ENCODE assay signal across 17 cellular contexts in the genomic region with DNA sequence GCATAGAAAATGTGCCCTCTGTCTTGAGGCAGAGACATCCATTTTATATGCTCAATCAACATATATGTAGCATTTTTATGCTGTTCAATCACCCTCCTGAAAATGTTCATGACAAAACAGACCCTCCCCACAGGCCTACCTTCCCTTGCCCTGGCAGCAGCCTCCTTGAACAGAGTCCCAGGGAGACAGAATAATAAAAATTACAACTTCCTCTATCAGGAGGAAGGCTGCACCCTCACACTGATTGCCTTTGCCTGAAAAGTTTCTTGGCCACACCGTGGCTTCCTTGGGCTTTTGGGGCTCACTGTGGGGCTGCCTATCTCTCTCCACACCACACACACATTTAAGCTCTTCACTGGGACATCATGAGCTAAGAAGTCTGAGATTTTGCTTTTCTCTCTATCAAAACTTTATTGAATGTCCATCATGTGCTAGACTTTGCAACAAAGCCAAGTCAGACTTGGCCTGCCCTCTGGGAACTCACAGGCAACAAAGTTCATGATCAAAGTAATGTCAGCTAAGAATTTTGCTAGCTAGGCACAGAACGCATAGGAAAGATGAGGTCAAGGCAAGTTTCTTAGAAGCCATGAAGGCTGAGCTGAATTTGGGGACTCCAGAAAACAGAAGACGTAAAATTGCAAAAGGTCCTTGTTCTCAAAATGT.
DNase-seq lines count a peak whose midpoint lies in the region; ATAC-seq lines count a peak whose summit lies in the region.
"Had no signal": no experiment of that assay in that cellular context is flagged by ENCODE, and none has a peak within 500 bp of the region (broad histone marks: within the 10 kb centered on the region; RNA-seq: fewer than 3 reads in every experiment).

No MANE protein-coding gene starts in this region.

- H2BK12ac ChIP-seq in neuronal stem cell (ENCODE audit: low read length), result no peak overlapping the region

- H3K4me3 ChIP-seq in Karpas-422 (ENCODE audit: low read length) (peak overlapping the region; percentile 28; the same call in 1 of the 2 replicates), neuronal stem cell (ENCODE audit: low read length in 2 of 2) (no peak overlapping the region)
- H3K4me3 ChIP-seq: GM23248 had no signal

- H3K4me2 ChIP-seq in Karpas-422 (ENCODE audit: low read depth, low read length, poor library complexity, severe bottlenecking), result peak overlapping the region; percentile 77
- no peak overlapping the region for H3K4me2 ChIP-seq in neuronal stem cell (ENCODE audit: insufficient read depth, low read length, poor library complexity, severe bottlenecking)
- H3K4me2 ChIP-seq: KMS-11, SK-N-SH had no signal

- no peak overlapping the region for H3K4me3 Mint-ChIP-seq in dendritic cell treated with granulocyte-macrophage colony-stimulating factor and Interleukin-4, amounts not matched to agents 40 ng/mL and 50 ng/mL, for 4 days
- H3K4me3 Mint-ChIP-seq: CD4-positive, alpha-beta T cell had no signal

- no peak overlapping the region for H2BK5ac ChIP-seq in neuronal stem cell (ENCODE audit: low read length)

- no peak overlapping the region for H2BK15ac ChIP-seq in neuronal stem cell (ENCODE audit: low read length)

- no peak overlapping the region for H3K4ac ChIP-seq in neuronal stem cell (ENCODE audit: low read length)

- peak overlapping the region; percentile 100 for H3K27ac ChIP-seq in Karpas-422 (ENCODE audit: low read length)
- H3K27ac ChIP-seq in neuronal stem cell (replicated peaks; ENCODE audit: low read length), result no peak overlapping the region
- H3K27ac ChIP-seq: GM23248, KMS-11 had no signal

- no peaks in the 10 kb centered on the region for H3K79me1 ChIP-seq in neuronal stem cell (ENCODE audit: low read depth, low read length)

- ATAC-seq in GM21723 (IDR thresholded peaks at IDR 0.05; ENCODE audit: unreplicated experiment) (no peak), HG02642 (IDR thresholded peaks at IDR 0.05; ENCODE audit: poor library complexity, unreplicated experiment) (no peak)
- ATAC-seq: HCT116 had no signal

- peaks cover 55% of the 10 kb centered on the region for H3K4me1 Mint-ChIP-seq in dendritic cell treated with granulocyte-macrophage colony-stimulating factor and Interleukin-4, amounts not matched to agents 40 ng/mL and 50 ng/mL, for 4 days (ENCODE audit: low read depth)

- no peak overlapping the region for H3K23ac ChIP-seq in neuronal stem cell (ENCODE audit: low read depth, low read length, poor library complexity)

- H3K27me3 Mint-ChIP-seq in dendritic cell treated with granulocyte-macrophage colony-stimulating factor and Interleukin-4, amounts not matched to agents 40 ng/mL and 50 ng/mL, for 4 days, result peaks cover 12% of the 10 kb centered on the region

- H3K4me1 ChIP-seq in Karpas-422 (ENCODE audit: low read length) (peaks cover 71% of the 10 kb centered on the region), neuronal stem cell (ENCODE audit: control insufficient read depth in 2 of 2, insufficient read depth in 1 of 2, low read depth in 1 of 2, low read length in 2 of 2) (peaks cover 3 to 6% of the 10 kb centered on the region in 2 donors)

- H3K9me3 Mint-ChIP-seq in dendritic cell treated with granulocyte-macrophage colony-stimulating factor and Interleukin-4, amounts not matched to agents 40 ng/mL and 50 ng/mL, for 4 days, result peaks cover 17% of the 10 kb centered on the region
- H3K9me3 Mint-ChIP-seq: CD4-positive, alpha-beta T cell had no signal

- H3K9me3 ChIP-seq in Karpas-422 (ENCODE audit: low read length) (no peaks in the 10 kb centered on the region; the same call in 1 of the 2 replicates), neuronal stem cell (replicated peaks in 1 of 2; ENCODE audit: control insufficient read depth in 2 of 2, insufficient read depth in 1 of 2, low read depth in 1 of 2, low read length in 2 of 2) (peaks cover 11 to 18% of the 10 kb centered on the region in 2 donors)
- H3K9me3 ChIP-seq: SK-N-SH had no signal

- H2AFZ ChIP-seq in Karpas-422 (ENCODE audit: low read length), result peak overlapping the region; percentile 66
- no peak overlapping the region for H2AFZ ChIP-seq in neuronal stem cell (ENCODE audit: low read length)
- H2AFZ ChIP-seq: GM23248 had no signal

- H3K36me3 ChIP-seq in Karpas-422 (ENCODE audit: insufficient read depth, low read length), result no peaks in the 10 kb centered on the region
- H3K36me3 ChIP-seq in neuronal stem cell (replicated peaks in 1 of 2; ENCODE audit: control insufficient read depth in 2 of 2, insufficient read depth in 2 of 2, low read length in 2 of 2), result no peaks in the 10 kb centered on the region

- H3K9me2 ChIP-seq in Karpas-422 (replicated peaks; ENCODE audit: insufficient read depth, low read length), result no peaks in the 10 kb centered on the region
- H3K9me2 ChIP-seq: SK-N-SH had no signal

- intact Hi-C loops in dendritic cell treated with granulocyte-macrophage colony-stimulating factor and Interleukin-4, amounts not matched to agents 40 ng/mL and 50 ng/mL, for 4 days (cut with micrococcal nuclease), result no loop called here

- no peaks in the 10 kb centered on the region for H3K27me3 ChIP-seq in Karpas-422 (ENCODE audit: low read length)
- H3K27me3 ChIP-seq in neuronal stem cell (ENCODE audit: control insufficient read depth in 3 of 3, insufficient read depth in 3 of 3, low read depth in 1 of 3, low read length in 3 of 3), result no peaks in the 10 kb centered on the region

- no peaks in the 10 kb centered on the region for H3K79me2 ChIP-seq in Karpas-422 (ENCODE audit: low read length)

- H3K14ac ChIP-seq in neuronal stem cell (ENCODE audit: low read length), result no peak overlapping the region

- no CpG with 5 or more reads among the region's 3 CpGs for WGBS in neuronal stem cell (ENCODE audit: extremely low coverage in 2 of 2, insufficient read length in 2 of 2, insufficient replicate concordance in 1 of 2), 2 donors

- no peaks in the 10 kb centered on the region for H4K20me1 ChIP-seq in Karpas-422 (ENCODE audit: insufficient read depth, low read depth, low read length)

- H4K8ac ChIP-seq in neuronal stem cell (ENCODE audit: low read depth, low read length), result no peak overlapping the region

- H3K9ac ChIP-seq in Karpas-422 (ENCODE audit: low read length) (peak overlapping the region; percentile 84), neuronal stem cell (ENCODE audit: low read depth, low read length, poor library complexity) (no peak overlapping the region)
- H3K9ac ChIP-seq: GM23248, KMS-11, SK-N-SH had no signal

- H2AK5ac ChIP-seq in neuronal stem cell (ENCODE audit: low read depth, low read length), result peak overlapping the region; percentile 96

- peaks cover 5% of the 10 kb centered on the region for H3K36me3 Mint-ChIP-seq in dendritic cell treated with granulocyte-macrophage colony-stimulating factor and Interleukin-4, amounts not matched to agents 40 ng/mL and 50 ng/mL, for 4 days (ENCODE audit: low read depth)

- DNase-seq in CD1c-positive myeloid dendritic cell (ENCODE audit: extremely low spot score) (peak; percentile 15), Karpas-422 (peak; percentile 66), neuronal stem cell (ENCODE audit: low spot score) (no peak)
- DNase-seq in stimulated activated CD8-positive, alpha-beta memory T cell treated with anti-CD3 and anti-CD28 coated beads, Interleukin-4, amount 100 ng/mL, for 48 hours, result no peak
- DNase-seq: CD4-positive, alpha-beta T cell; GM23248; NCI-H1105; NCI-H1694; NCI-H510A treated with DMSO at 0.1 percent for 48 hours; NCI-H82; SHP77; SK-N-SH had no signal

- peak overlapping the region; percentile 58 for H3K27ac Mint-ChIP-seq in dendritic cell treated with granulocyte-macrophage colony-stimulating factor and Interleukin-4, amounts not matched to agents 40 ng/mL and 50 ng/mL, for 4 days
- H3K27ac Mint-ChIP-seq: CD4-positive, alpha-beta T cell had no signal

- H3K18ac ChIP-seq in neuronal stem cell (ENCODE audit: low read length), result peak overlapping the region; percentile 13

- no peak overlapping the region for H2BK120ac ChIP-seq in neuronal stem cell (ENCODE audit: low read depth, low read length)

- H4K91ac ChIP-seq in neuronal stem cell (ENCODE audit: low read depth, low read length, poor library complexity), result no peak overlapping the region

Comparison
In these comparisons a context has a peak if more than half of its experiments do, and no peak if none do; other contexts are left out.
1. DNase-seq: peak in CD1c-positive myeloid dendritic cell (single experiment) and Karpas-422 (single experiment); none in neuronal stem cell (single experiment) and stimulated activated CD8-positive, alpha-beta memory T cell treated with anti-CD3 and anti-CD28 coated beads, Interleukin-4, amount 100 ng/mL, for 48 hours (single experiment).